ENCODE assay signal across 3 cellular contexts in genomic region chr22:36152819-36153218, GRCh38. TPM values are rescaled to one million over a fixed set of nuclear protein-coding genes. Genes with fewer than 3 reads are reported as not detected.
"Had no signal": no experiment of that assay in that cellular context is flagged by ENCODE, and none has a peak within 500 bp of the region (broad histone marks: within the 10 kb centered on the region; RNA-seq: fewer than 3 reads in every experiment).

No MANE protein-coding gene starts in this region.

RNA-seq across cellular contexts. Expression of gene APOL4, which starts 48.8 kb away (rescaled TPM):
- total RNA-seq: astrocyte, kidney epithelial cell, SK-MEL-5 had no signal
